Comparison of ENCODE assay signal across 8 cellular contexts in genomic region chr3:39383913-39384664, GRCh38. TPM values are rescaled to one million over a fixed set of nuclear protein-coding genes. Genes with fewer than 3 reads are reported as not detected.
DNase-seq lines count a peak whose midpoint lies in the region; ATAC-seq and TF ChIP-seq lines count a peak whose summit lies in the region.

No MANE protein-coding gene starts in this region.

- peaks cover 42% of the 10 kb centered on the region for H4K20me1 ChIP-seq in GM23338 (replicated peaks; ENCODE audit: insufficient read depth)

- H3K4me1 Mint-ChIP-seq in GM23338, result peaks cover 39% of the 10 kb centered on the region
- peaks cover 42% of the 10 kb centered on the region for H3K4me1 Mint-ChIP-seq in activated T-helper 2 cell treated with anti-CD3 and anti-CD28 coated beads, Interferon-gamma antibody, Interleukin-2, Interleukin-4, amounts not matched to agents 10 μg/mL and 5 μg/mL and 100 μg/mL, durations not matched to agents 14 hours and 24 hours and 36 hours (ENCODE audit: low read depth)

- no peaks in the 10 kb centered on the region for H3K27me3 ChIP-seq in GM23338 (ENCODE audit: insufficient read depth)
- no peaks in the 10 kb centered on the region for H3K27me3 ChIP-seq in gastroesophageal sphincter
- no peaks in the 10 kb centered on the region for H3K27me3 ChIP-seq in ovary
- H3K27me3 ChIP-seq in tibial nerve, result no peaks in the 10 kb centered on the region

- H3K36me3 ChIP-seq in GM23338 (ENCODE audit: insufficient read depth) (no peaks in the 10 kb centered on the region), gastroesophageal sphincter (no peaks in the 10 kb centered on the region), ovary (no peaks in the 10 kb centered on the region), tibial nerve (no peaks in the 10 kb centered on the region)

- ATAC-seq in GM23338 (peak; percentile 89), gastroesophageal sphincter (peak; percentile 97)

- TF ChIP-seq CTCF in GM23338 (conservative IDR thresholded peaks at IDR 0.05; ENCODE audit: low read depth in 2 of 2) (no peak), gastroesophageal sphincter (IDR thresholded peaks at IDR 0.05) (peak in 2 of 4 experiments; percentile 21 to 24), ovary (IDR thresholded peaks at IDR 0.05) (peak in 1 of 3 donors; percentile 43), tibial nerve (IDR thresholded peaks at IDR 0.05) (peak in 4 of 5 experiments; percentile 12 to 56 (median 24))

- TF ChIP-seq EP300 in gastroesophageal sphincter (IDR thresholded peaks at IDR 0.05), result no peak
- no peak for TF ChIP-seq EP300 in ovary (IDR thresholded peaks at IDR 0.05)
- TF ChIP-seq EP300 in tibial nerve (IDR thresholded peaks at IDR 0.05), result peak in 1 of 2 donors; percentile 86

- H3K4me1 ChIP-seq in GM23338 (ENCODE audit: insufficient read depth) (peaks cover 26% of the 10 kb centered on the region), gastroesophageal sphincter (peaks cover 0 to 45% (median 10%) of the 10 kb centered on the region in 3 donors), ovary (ENCODE audit: insufficient read depth) (peaks cover 10% of the 10 kb centered on the region), tibial nerve (peaks cover 0 to 26% (median 14%) of the 10 kb centered on the region in 4 donors)

- H3K36me3 Mint-ChIP-seq in GM23338 (ENCODE audit: low read depth), result peaks cover 7% of the 10 kb centered on the region; the same call in 1 of the 3 replicates
- peaks cover 22% of the 10 kb centered on the region for H3K36me3 Mint-ChIP-seq in activated T-helper 2 cell treated with anti-CD3 and anti-CD28 coated beads, Interferon-gamma antibody, Interleukin-2, Interleukin-4, amounts not matched to agents 10 μg/mL and 5 μg/mL and 100 μg/mL, durations not matched to agents 14 hours and 24 hours and 36 hours (ENCODE audit: low read depth)

- H3F3A ChIP-seq in GM23338 (replicated peaks; ENCODE audit: low read depth), result no peaks in the 10 kb centered on the region

- H2AFZ ChIP-seq in GM23338, result peak overlapping the region; percentile 91

- H3K79me2 ChIP-seq in GM23338 (replicated peaks; ENCODE audit: insufficient read depth), result peaks cover 51% of the 10 kb centered on the region

- H3K9me3 ChIP-seq in gastroesophageal sphincter, result no peaks in the 10 kb centered on the region
- H3K9me3 ChIP-seq in ovary, result no peaks in the 10 kb centered on the region
- H3K9me3 ChIP-seq in tibial nerve, result no peaks in the 10 kb centered on the region

- H3K27ac ChIP-seq in GM23338 (ENCODE audit: low read depth) (peak overlapping the region; percentile 95), gastroesophageal sphincter (peak overlapping the region; percentile 88 to 98 (median 92)), ovary (peak overlapping the region; percentile 88 to 91), tibial nerve (peak overlapping the region; percentile 71 to 98 (median 91))

- no peaks in the 10 kb centered on the region for H3K9me2 ChIP-seq in GM23338 (ENCODE audit: insufficient read depth)

- H3K4me2 ChIP-seq in GM23338, result peak overlapping the region; percentile 96

- peak overlapping the region; percentile 88 for H3K4me3 ChIP-seq in GM23338
- H3K4me3 ChIP-seq in gastroesophageal sphincter, result peak overlapping the region; percentile 63 to 81
- peak overlapping the region; percentile 93 for H3K4me3 ChIP-seq in ovary
- peak overlapping the region; percentile 76 to 98 (median 85) for H3K4me3 ChIP-seq in tibial nerve

- H3K4me3 Mint-ChIP-seq in GM23338, result peak overlapping the region; percentile 99
- H3K4me3 Mint-ChIP-seq in activated T-helper 2 cell treated with anti-CD3 and anti-CD28 coated beads, Interferon-gamma antibody, Interleukin-2, Interleukin-4, amounts not matched to agents 10 μg/mL and 5 μg/mL and 100 μg/mL, durations not matched to agents 14 hours and 24 hours and 36 hours (ENCODE audit: low read depth), result peak overlapping the region; percentile 98

- 1 to 3% methylated on average over 15 to 20 of the region's 63 CpGs for WGBS in gastroesophageal sphincter (ENCODE audit: low coverage in 1 of 2), 2 donors
- WGBS in ovary, 3 donors, result 0 to 1% (median 0%) methylated on average over 62 to 63 of the region's 63 CpGs
- 1% methylated on average over 31 to 49 of the region's 63 CpGs for WGBS in tibial nerve, 2 donors

- TF ChIP-seq POLR2A in gastroesophageal sphincter (IDR thresholded peaks at IDR 0.05) (peak; percentile 76 to 87), ovary (IDR thresholded peaks at IDR 0.05) (peak; percentile 64), tibial nerve (IDR thresholded peaks at IDR 0.05) (peak; percentile 69 to 85)

- intact Hi-C loops in activated T-helper 2 cell treated with anti-CD3 and anti-CD28 coated beads, Interferon-gamma antibody, Interleukin-2, Interleukin-4, amounts not matched to agents 10 μg/mL and 5 μg/mL and 100 μg/mL, durations not matched to agents 14 hours and 24 hours and 36 hours (cut with micrococcal nuclease), result loop anchor here (1.0 to 10.0 kb wide), 5 partner anchors 22 to 329 kb away; partner anchors contain the start of genes RPSA, SCN11A and WDR48
- intact Hi-C loops in ovary (cut with DNase I), result loop anchor here in 2 of 4 donors (1.0 to 10.0 kb wide), 2 partner anchors 22 to 939 kb away; partner anchors contain the start of gene RPSA (in 1 of the 2)

- H3K27ac Mint-ChIP-seq in GM23338, result peak overlapping the region; percentile 100
- peak overlapping the region; percentile 99 for H3K27ac Mint-ChIP-seq in activated T-helper 2 cell treated with anti-CD3 and anti-CD28 coated beads, Interferon-gamma antibody, Interleukin-2, Interleukin-4, amounts not matched to agents 10 μg/mL and 5 μg/mL and 100 μg/mL, durations not matched to agents 14 hours and 24 hours and 36 hours

- DNase-seq in EH (ENCODE audit: low read depth), result peak; percentile 93
- DNase-seq in GM23338 (ENCODE audit: low spot score), result peak; percentile 98
- DNase-seq in M059J (ENCODE audit: low read depth), result peak; percentile 87
- peak; percentile 96 for DNase-seq in activated T-helper 2 cell treated with anti-CD3 and anti-CD28 coated beads, Interferon-gamma antibody, Interleukin-2, Interleukin-4, amounts not matched to agents 10 μg/mL and 5 μg/mL and 100 μg/mL, durations not matched to agents 14 hours and 24 hours and 36 hours (ENCODE audit: low spot score)
- peak; percentile 95 to 98 (median 96) for DNase-seq in ovary
- peak; percentile 95 to 96 for DNase-seq in tibial nerve (ENCODE audit: low spot score in 2 of 2)
- DNase-seq in NCI-H2081 treated with DMSO at 0.1 percent for 48 hours (lab: John Stamatoyannopoulos, UW), result no peak

- peaks cover 6% of the 10 kb centered on the region for H3K27me3 Mint-ChIP-seq in GM23338 (ENCODE audit: insufficient read depth, low read depth, poor library complexity)
- no peaks in the 10 kb centered on the region for H3K27me3 Mint-ChIP-seq in activated T-helper 2 cell treated with anti-CD3 and anti-CD28 coated beads, Interferon-gamma antibody, Interleukin-2, Interleukin-4, amounts not matched to agents 10 μg/mL and 5 μg/mL and 100 μg/mL, durations not matched to agents 14 hours and 24 hours and 36 hours (ENCODE audit: low read depth)

- H3K9me3 Mint-ChIP-seq in GM23338, result no peaks in the 10 kb centered on the region; the same call in 2 of the 3 replicates
- H3K9me3 Mint-ChIP-seq in activated T-helper 2 cell treated with anti-CD3 and anti-CD28 coated beads, Interferon-gamma antibody, Interleukin-2, Interleukin-4, amounts not matched to agents 10 μg/mL and 5 μg/mL and 100 μg/mL, durations not matched to agents 14 hours and 24 hours and 36 hours, result no peaks in the 10 kb centered on the region

TF ChIP-seq in GM23338, 12 proteins besides CTCF, POLR2A, EP300 and RAD21:
- TF ChIP-seq EZH2 (IDR thresholded peaks at IDR 0.05; ENCODE audit: low read depth, unreplicated experiment) (no peak), POLR2AphosphoS5 (IDR thresholded peaks at IDR 0.05; ENCODE audit: low read depth) (peak; percentile 72), CREB1 (CRISPR knock-in tag; IDR thresholded peaks at IDR 0.05; ENCODE audit: low read depth) (peak; percentile 76)
TF ChIP-seq in GM23338: peak in this region for 2.

RNA-seq across cellular contexts. Expression of gene SLC25A38, which starts 0.9 kb away (rescaled TPM):
- total RNA-seq in GM23338 (2014; rRNA removed; shearing (Covaris generic)), result 35.9 and 61.9 TPM in 2 replicates
- polyA plus RNA-seq in GM23338 (2016; fragmentation: Nextera tagmentation; extraction: Ambion mirVana), result 19.8 and 23.9 TPM in 2 replicates
- total RNA-seq in M059J (2014; rRNA removed; shearing (Covaris generic)), result 20.6 and 26.4 TPM in 2 replicates
- total RNA-seq in activated T-helper 2 cell treated with anti-CD3 and anti-CD28 coated beads, Interferon-gamma antibody, Interleukin-2, Interleukin-4, amounts not matched to agents 10 μg/mL and 5 μg/mL and 100 μg/mL, durations not matched to agents 14 hours and 24 hours and 36 hours, result 35.5 and 37.5 TPM in 2 replicates
- total RNA-seq in gastroesophageal sphincter, result 10 to 100 TPM; 24.9 to 44.8 (median 28.5) TPM
- total RNA-seq in ovary, result 10 to 100 TPM; 28.8 to 38.6 (median 33.9) TPM
- 10 to 100 TPM; 48.1 to 70.5 TPM for polyA plus RNA-seq in ovary
- 10 to 100 TPM; 21.9 to 35.0 (median 29.6) TPM for total RNA-seq in tibial nerve

RNA-seq across cellular contexts. Expression of gene RPSA, which starts 22.4 kb away (rescaled TPM):
- total RNA-seq in GM23338 (2014; rRNA removed; shearing (Covaris generic)), result 1,658 and 1,827 TPM in 2 replicates
- polyA plus RNA-seq in GM23338 (2016; fragmentation: Nextera tagmentation; extraction: Ambion mirVana) (1,591 and 1,731 TPM in 2 replicates), ovary (1,000 to 10,000 TPM; 1,695 to 2,321 TPM)
- 933 and 1,152 TPM in 2 replicates for total RNA-seq in M059J (2014; rRNA removed; shearing (Covaris generic))
- 2,053 and 2,074 TPM in 2 replicates for total RNA-seq in activated T-helper 2 cell treated with anti-CD3 and anti-CD28 coated beads, Interferon-gamma antibody, Interleukin-2, Interleukin-4, amounts not matched to agents 10 μg/mL and 5 μg/mL and 100 μg/mL, durations not matched to agents 14 hours and 24 hours and 36 hours
- total RNA-seq in gastroesophageal sphincter (1,000 to 10,000 TPM in 2 of 4 donors, 100 to 1,000 TPM in 2; 637 to 1,292 (median 907) TPM), ovary (1,000 to 10,000 TPM; 1,337 to 2,779 (median 1,617) TPM), tibial nerve (1,000 to 10,000 TPM in 1 of 4 donors, 100 to 1,000 TPM in 3; 744 to 1,023 (median 854) TPM)

RNA-seq across cellular contexts. Expression of gene CCR8, which starts 54.6 kb away (rescaled TPM):
- not detected in 2 replicates for total RNA-seq in GM23338 (2014; rRNA removed; shearing (Covaris generic))
- polyA plus RNA-seq in GM23338 (2016; fragmentation: Nextera tagmentation; extraction: Ambion mirVana) (0.23 and 0.55 TPM in 2 replicates), ovary (under 1 TPM in 1 of 2 donors, not detected in 1; 0.23 TPM)
- not detected in 2 replicates for total RNA-seq in M059J (2014; rRNA removed; shearing (Covaris generic))
- 11.3 and 12.2 TPM in 2 replicates for total RNA-seq in activated T-helper 2 cell treated with anti-CD3 and anti-CD28 coated beads, Interferon-gamma antibody, Interleukin-2, Interleukin-4, amounts not matched to agents 10 μg/mL and 5 μg/mL and 100 μg/mL, durations not matched to agents 14 hours and 24 hours and 36 hours
- total RNA-seq in gastroesophageal sphincter (not detected), ovary (not detected), tibial nerve (not detected)

Comparison
In these comparisons a context has a peak if more than half of its experiments do, and no peak if none do; other contexts are left out.
1. CTCF ChIP-seq: peak in tibial nerve (4 of 5); none in GM23338 (0 of 2).
2. RNA of gene CCR8, which starts 54.6 kb away (total RNA-seq): 11.3 to 12.2 TPM in activated T-helper 2 cell treated with anti-CD3 and anti-CD28 coated beads, Interferon-gamma antibody, Interleukin-2, Interleukin-4, amounts not matched to agents 10 μg/mL and 5 μg/mL and 100 μg/mL, durations not matched to agents 14 hours and 24 hours and 36 hours; not detected in GM23338, not detected in M059J, not detected in gastroesophageal sphincter, not detected in ovary and not detected in tibial nerve; every median in the first group is over 10 times any median in the second.
3. Peak in every context shown above with its lines, with median percentiles within 50 percentile points of each other: H3K27ac ChIP-seq, H3K4me3 ChIP-seq and POLR2A ChIP-seq.